Comparison of ENCODE assay signal across 20 cellular contexts in the genomic region with DNA sequence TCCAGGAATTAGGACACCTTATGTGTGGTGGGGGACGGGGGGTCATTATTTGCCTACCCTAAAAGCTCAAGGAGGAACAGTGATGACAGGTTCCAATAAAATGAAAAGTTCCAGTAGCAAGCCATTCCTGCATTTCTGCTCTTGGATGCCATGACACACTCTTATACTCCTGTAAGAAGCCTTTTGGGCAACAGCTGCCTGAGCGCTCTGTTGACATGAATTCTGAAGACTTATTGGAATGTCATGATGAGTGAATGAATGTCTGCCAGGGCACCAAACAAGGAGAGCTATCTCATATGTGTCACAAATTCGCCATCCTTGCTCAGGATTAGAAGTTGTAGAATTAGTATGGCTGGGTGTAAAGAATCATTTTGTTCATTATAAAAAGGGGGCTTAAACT. TPM values are rescaled to one million over a fixed set of nuclear protein-coding genes. Genes with fewer than 3 reads are reported as not detected.
DNase-seq lines count a peak whose midpoint lies in the region; ATAC-seq and TF ChIP-seq lines count a peak whose summit lies in the region.
"Had no signal": no experiment of that assay in that cellular context is flagged by ENCODE, and none has a peak within 500 bp of the region (broad histone marks: within the 10 kb centered on the region; RNA-seq: fewer than 3 reads in every experiment).

No MANE protein-coding gene starts in this region.

- H3K27me3 Mint-ChIP-seq in activated naive CD4-positive, alpha-beta T cell treated with anti-CD3 and anti-CD28 coated beads, Interleukin-2, amount 10 ng/mL, durations not matched to agents 7 days and 5 days: peaks cover 5% of the 10 kb centered on the region
- peaks cover 2% of the 10 kb centered on the region for H3K27me3 Mint-ChIP-seq in activated T-helper 1 cell treated with anti-CD3 and anti-CD28 coated beads, Interleukin-12 subunit alpha, Interleukin-12 subunit beta, Interleukin-2, Interleukin-4 antibody, amounts not matched to agents 30 ng/mL and 10 ng/mL and 1 ng/mL, durations not matched to agents 14 hours and 24 hours and 36 hours (ENCODE audit: insufficient read depth)

- peaks cover 48% of the 10 kb centered on the region for H3K36me3 Mint-ChIP-seq in activated naive CD4-positive, alpha-beta T cell treated with anti-CD3 and anti-CD28 coated beads, Interleukin-2, amount 10 ng/mL, durations not matched to agents 7 days and 5 days
- peaks cover 12% of the 10 kb centered on the region for H3K36me3 Mint-ChIP-seq in activated T-helper 1 cell treated with anti-CD3 and anti-CD28 coated beads, Interleukin-12 subunit alpha, Interleukin-12 subunit beta, Interleukin-2, Interleukin-4 antibody, amounts not matched to agents 30 ng/mL and 10 ng/mL and 1 ng/mL, durations not matched to agents 14 hours and 24 hours and 36 hours (ENCODE audit: low read depth)
- H3K36me3 Mint-ChIP-seq: stimulated activated memory B cell treated with anti-CD40 and anti-IgM and Interleukin-4, amounts not matched to agents 10 μg/mL and 1 μg/mL and 100 μg/mL, for 72 hours had no signal

- H3K4me1 ChIP-seq in muscle layer of duodenum (ENCODE audit: control insufficient read depth in 1 of 2, insufficient read depth in 2 of 2, low read length in 2 of 2) (peaks cover 3 to 8% of the 10 kb centered on the region in 2 donors), vagina (peaks cover 29% of the 10 kb centered on the region)

- H3K4me1 Mint-ChIP-seq in activated naive CD4-positive, alpha-beta T cell treated with anti-CD3 and anti-CD28 coated beads, Interleukin-2, amount 10 ng/mL, durations not matched to agents 7 days and 5 days: peaks cover 71% of the 10 kb centered on the region
- peaks cover 67% of the 10 kb centered on the region for H3K4me1 Mint-ChIP-seq in activated T-helper 1 cell treated with anti-CD3 and anti-CD28 coated beads, Interleukin-12 subunit alpha, Interleukin-12 subunit beta, Interleukin-2, Interleukin-4 antibody, amounts not matched to agents 30 ng/mL and 10 ng/mL and 1 ng/mL, durations not matched to agents 14 hours and 24 hours and 36 hours (ENCODE audit: low read depth)

- H3K27ac ChIP-seq in muscle layer of duodenum (ENCODE audit: low read length): peak overlapping the region; percentile 56
- H3K27ac ChIP-seq in vagina: peak overlapping the region; percentile 56
- H3K27ac ChIP-seq: cardiac muscle cell, PC-9, SK-N-MC had no signal

- intact Hi-C loops in activated T-helper 1 cell treated with anti-CD3 and anti-CD28 coated beads, Interleukin-12 subunit alpha, Interleukin-12 subunit beta, Interleukin-2, Interleukin-4 antibody, amounts not matched to agents 30 ng/mL and 10 ng/mL and 1 ng/mL, durations not matched to agents 14 hours and 24 hours and 36 hours (cut with micrococcal nuclease): no loop called here
- intact Hi-C loops in vagina (cut with DNase I): no loop called here

- no peak overlapping the region for H3K4me3 ChIP-seq in muscle layer of duodenum (ENCODE audit: low read depth in 1 of 2, low read length in 2 of 2)
- H3K4me3 ChIP-seq in vagina: no peak overlapping the region
- H3K4me3 ChIP-seq: cardiac muscle cell, PC-9, SK-N-MC, skin epidermis had no signal

- peak overlapping the region; percentile 99 for H3K27ac Mint-ChIP-seq in activated naive CD4-positive, alpha-beta T cell treated with anti-CD3 and anti-CD28 coated beads, Interleukin-2, amount 10 ng/mL, durations not matched to agents 7 days and 5 days
- H3K27ac Mint-ChIP-seq in activated T-helper 1 cell treated with anti-CD3 and anti-CD28 coated beads, Interleukin-12 subunit alpha, Interleukin-12 subunit beta, Interleukin-2, Interleukin-4 antibody, amounts not matched to agents 30 ng/mL and 10 ng/mL and 1 ng/mL, durations not matched to agents 14 hours and 24 hours and 36 hours: peak overlapping the region; percentile 96
- H3K27ac Mint-ChIP-seq: activated naive CD4-positive, alpha-beta T cell treated with anti-CD3 and anti-CD28 coated beads for 36 hours; stimulated activated memory B cell treated with anti-CD40 and anti-IgM and Interleukin-4, amounts not matched to agents 10 μg/mL and 1 μg/mL and 100 μg/mL, for 72 hours had no signal

- no peak for DNase-seq in activated naive CD4-positive, alpha-beta T cell treated with anti-CD3 and anti-CD28 coated beads, Interleukin-2, amount 10 ng/mL, durations not matched to agents 7 days and 5 days
- DNase-seq in activated naive CD4-positive, alpha-beta T cell treated with anti-CD3 and anti-CD28 coated beads, Interleukin-2, amount 50 U/mL, for 16 hours: no peak
- DNase-seq in activated T-helper 1 cell treated with anti-CD3 and anti-CD28 coated beads, Interleukin-12 subunit alpha, Interleukin-12 subunit beta, Interleukin-2, Interleukin-4 antibody, amounts not matched to agents 30 ng/mL and 10 ng/mL and 1 ng/mL, durations not matched to agents 14 hours and 24 hours and 36 hours (ENCODE audit: low spot score): no peak
- no peak for DNase-seq in vagina (ENCODE audit: extremely low spot score in 2 of 2)
- DNase-seq: GOT3, KG1, kidney glomerular epithelial cell, midbrain, NCI-H1092 treated with DMSO at 0.1 percent for 48 hours, NCI-H748 treated with DMSO at 0.1 percent for 48 hours, PC-9 had no signal

- peaks cover 19% of the 10 kb centered on the region for H3K9me3 Mint-ChIP-seq in activated naive CD4-positive, alpha-beta T cell treated with anti-CD3 and anti-CD28 coated beads, Interleukin-2, amount 10 ng/mL, durations not matched to agents 7 days and 5 days
- no peaks in the 10 kb centered on the region for H3K9me3 Mint-ChIP-seq in activated T-helper 1 cell treated with anti-CD3 and anti-CD28 coated beads, Interleukin-12 subunit alpha, Interleukin-12 subunit beta, Interleukin-2, Interleukin-4 antibody, amounts not matched to agents 30 ng/mL and 10 ng/mL and 1 ng/mL, durations not matched to agents 14 hours and 24 hours and 36 hours
- H3K9me3 Mint-ChIP-seq: activated naive CD4-positive, alpha-beta T cell treated with anti-CD3 and anti-CD28 coated beads for 36 hours; stimulated activated memory B cell treated with anti-CD40 and anti-IgM and Interleukin-4, amounts not matched to agents 10 μg/mL and 1 μg/mL and 100 μg/mL, for 72 hours had no signal

- TF ChIP-seq CTCF in vagina (IDR thresholded peaks at IDR 0.05): no peak

- no peaks in the 10 kb centered on the region for H3K36me3 ChIP-seq in muscle layer of duodenum (ENCODE audit: control insufficient read depth in 1 of 2, insufficient read depth in 2 of 2, low read length in 2 of 2)
- H3K36me3 ChIP-seq in vagina: no peaks in the 10 kb centered on the region
- H3K36me3 ChIP-seq: cardiac muscle cell had no signal

- H3K4me3 Mint-ChIP-seq in activated naive CD4-positive, alpha-beta T cell treated with anti-CD3 and anti-CD28 coated beads, Interleukin-2, amount 10 ng/mL, durations not matched to agents 7 days and 5 days: peak overlapping the region; percentile 79
- no peak overlapping the region for H3K4me3 Mint-ChIP-seq in activated T-helper 1 cell treated with anti-CD3 and anti-CD28 coated beads, Interleukin-12 subunit alpha, Interleukin-12 subunit beta, Interleukin-2, Interleukin-4 antibody, amounts not matched to agents 30 ng/mL and 10 ng/mL and 1 ng/mL, durations not matched to agents 14 hours and 24 hours and 36 hours
- H3K4me3 Mint-ChIP-seq: activated naive CD4-positive, alpha-beta T cell treated with anti-CD3 and anti-CD28 coated beads for 36 hours; stimulated activated memory B cell treated with anti-CD40 and anti-IgM and Interleukin-4, amounts not matched to agents 10 μg/mL and 1 μg/mL and 100 μg/mL, for 72 hours had no signal

- no peak for TF ChIP-seq POLR2A in vagina (IDR thresholded peaks at IDR 0.05)

- ATAC-seq in HG02870 (IDR thresholded peaks at IDR 0.05; ENCODE audit: unreplicated experiment): no peak
- ATAC-seq in GM19452 (IDR thresholded peaks at IDR 0.05; ENCODE audit: unreplicated experiment): no peak
- ATAC-seq in HG03139 (IDR thresholded peaks at IDR 0.05; ENCODE audit: unreplicated experiment): no peak
- ATAC-seq: stimulated activated memory B cell treated with anti-CD40 and anti-IgM and Interleukin-4, amounts not matched to agents 10 μg/mL and 1 μg/mL and 100 μg/mL, for 72 hours had no signal

- CTCF ChIA-PET in activated naive CD4-positive, alpha-beta T cell treated with anti-CD3 and anti-CD28 coated beads, Interleukin-2, amount 10 ng/mL, durations not matched to agents 7 days and 5 days (lab: Charles Lee): interaction anchor here (0.7 to 2.3 kb wide), 7 partner anchors 13 to 69 kb away, joined by 3 to 8 read pairs (median 4); no protein-coding TSS in a partner anchor

- H3K27me3 ChIP-seq in muscle layer of duodenum (ENCODE audit: low read depth, low read length): no peaks in the 10 kb centered on the region
- no peaks in the 10 kb centered on the region for H3K27me3 ChIP-seq in vagina
- H3K27me3 ChIP-seq: cardiac muscle cell had no signal

- H3K9me3 ChIP-seq in muscle layer of duodenum (ENCODE audit: control insufficient read depth in 1 of 2, low read length in 2 of 2): no peaks in the 10 kb centered on the region
- no peaks in the 10 kb centered on the region for H3K9me3 ChIP-seq in vagina

RNA-seq across cellular contexts. Expression of a gene that starts 36.3 kb away (rescaled TPM):
- total RNA-seq in activated T-helper 1 cell treated with anti-CD3 and anti-CD28 coated beads, Interleukin-12 subunit alpha, Interleukin-12 subunit beta, Interleukin-2, Interleukin-4 antibody, amounts not matched to agents 30 ng/mL and 10 ng/mL and 1 ng/mL, durations not matched to agents 14 hours and 24 hours and 36 hours: 67.4 and 67.9 TPM in 2 replicates
- total RNA-seq in vagina: 10.3 TPM
- total RNA-seq: cardiac muscle cell had no signal
